1 cellular context compared by ENCODE assay signal in the genomic region with DNA sequence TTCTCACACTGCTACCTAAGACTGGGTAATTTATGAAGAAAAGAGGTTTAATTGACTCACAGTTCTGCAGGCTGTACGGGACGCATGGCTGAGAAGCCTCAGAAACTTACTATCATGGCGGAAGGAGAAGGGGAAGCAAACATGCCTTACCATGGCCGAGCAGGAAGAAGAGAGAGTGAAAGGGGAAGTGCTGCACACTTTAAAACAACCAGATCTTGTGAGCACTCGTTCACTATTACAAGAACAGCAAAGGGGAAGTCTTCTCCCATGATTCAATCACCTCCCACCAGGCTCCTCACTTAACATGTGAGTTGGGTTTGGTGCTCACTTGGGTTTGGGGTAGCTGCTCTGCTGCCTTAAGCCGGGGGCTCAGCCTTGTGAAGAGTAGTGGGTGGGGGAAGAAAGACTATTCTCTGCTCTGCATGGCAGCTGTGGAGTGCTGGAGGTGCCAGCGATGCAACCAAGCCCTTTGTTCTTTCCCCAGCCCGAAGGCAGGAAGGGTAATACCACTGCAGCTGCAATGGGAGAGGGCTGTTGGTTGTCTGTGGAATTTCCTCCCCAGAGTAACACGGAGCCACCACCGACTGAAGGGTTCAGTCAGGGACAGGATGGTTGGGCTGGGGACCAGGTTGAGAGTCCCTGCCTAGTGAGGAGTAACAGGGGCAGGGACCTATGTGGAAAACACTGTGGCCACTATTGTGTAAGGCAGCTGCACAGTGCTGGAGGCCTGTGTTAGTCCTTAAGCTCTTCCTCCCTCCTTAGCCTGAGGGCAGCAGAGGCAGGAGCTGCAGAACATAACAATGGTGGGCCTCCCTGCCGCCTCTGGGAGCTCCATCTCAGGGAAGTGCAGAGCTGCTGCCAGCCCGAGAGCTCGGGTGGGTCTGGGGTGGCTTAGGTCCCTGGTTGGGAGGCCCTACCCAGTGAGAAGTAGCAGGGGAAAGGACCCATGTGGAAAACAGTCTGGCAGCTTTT.
TF ChIP-seq lines count a peak whose summit lies in the region.

No MANE protein-coding gene starts in this region.

TF ChIP-seq in GM23338, 12 proteins besides CTCF, POLR2A, EP300 and RAD21 (continued from another document):
- TF ChIP-seq, protein P1, sequence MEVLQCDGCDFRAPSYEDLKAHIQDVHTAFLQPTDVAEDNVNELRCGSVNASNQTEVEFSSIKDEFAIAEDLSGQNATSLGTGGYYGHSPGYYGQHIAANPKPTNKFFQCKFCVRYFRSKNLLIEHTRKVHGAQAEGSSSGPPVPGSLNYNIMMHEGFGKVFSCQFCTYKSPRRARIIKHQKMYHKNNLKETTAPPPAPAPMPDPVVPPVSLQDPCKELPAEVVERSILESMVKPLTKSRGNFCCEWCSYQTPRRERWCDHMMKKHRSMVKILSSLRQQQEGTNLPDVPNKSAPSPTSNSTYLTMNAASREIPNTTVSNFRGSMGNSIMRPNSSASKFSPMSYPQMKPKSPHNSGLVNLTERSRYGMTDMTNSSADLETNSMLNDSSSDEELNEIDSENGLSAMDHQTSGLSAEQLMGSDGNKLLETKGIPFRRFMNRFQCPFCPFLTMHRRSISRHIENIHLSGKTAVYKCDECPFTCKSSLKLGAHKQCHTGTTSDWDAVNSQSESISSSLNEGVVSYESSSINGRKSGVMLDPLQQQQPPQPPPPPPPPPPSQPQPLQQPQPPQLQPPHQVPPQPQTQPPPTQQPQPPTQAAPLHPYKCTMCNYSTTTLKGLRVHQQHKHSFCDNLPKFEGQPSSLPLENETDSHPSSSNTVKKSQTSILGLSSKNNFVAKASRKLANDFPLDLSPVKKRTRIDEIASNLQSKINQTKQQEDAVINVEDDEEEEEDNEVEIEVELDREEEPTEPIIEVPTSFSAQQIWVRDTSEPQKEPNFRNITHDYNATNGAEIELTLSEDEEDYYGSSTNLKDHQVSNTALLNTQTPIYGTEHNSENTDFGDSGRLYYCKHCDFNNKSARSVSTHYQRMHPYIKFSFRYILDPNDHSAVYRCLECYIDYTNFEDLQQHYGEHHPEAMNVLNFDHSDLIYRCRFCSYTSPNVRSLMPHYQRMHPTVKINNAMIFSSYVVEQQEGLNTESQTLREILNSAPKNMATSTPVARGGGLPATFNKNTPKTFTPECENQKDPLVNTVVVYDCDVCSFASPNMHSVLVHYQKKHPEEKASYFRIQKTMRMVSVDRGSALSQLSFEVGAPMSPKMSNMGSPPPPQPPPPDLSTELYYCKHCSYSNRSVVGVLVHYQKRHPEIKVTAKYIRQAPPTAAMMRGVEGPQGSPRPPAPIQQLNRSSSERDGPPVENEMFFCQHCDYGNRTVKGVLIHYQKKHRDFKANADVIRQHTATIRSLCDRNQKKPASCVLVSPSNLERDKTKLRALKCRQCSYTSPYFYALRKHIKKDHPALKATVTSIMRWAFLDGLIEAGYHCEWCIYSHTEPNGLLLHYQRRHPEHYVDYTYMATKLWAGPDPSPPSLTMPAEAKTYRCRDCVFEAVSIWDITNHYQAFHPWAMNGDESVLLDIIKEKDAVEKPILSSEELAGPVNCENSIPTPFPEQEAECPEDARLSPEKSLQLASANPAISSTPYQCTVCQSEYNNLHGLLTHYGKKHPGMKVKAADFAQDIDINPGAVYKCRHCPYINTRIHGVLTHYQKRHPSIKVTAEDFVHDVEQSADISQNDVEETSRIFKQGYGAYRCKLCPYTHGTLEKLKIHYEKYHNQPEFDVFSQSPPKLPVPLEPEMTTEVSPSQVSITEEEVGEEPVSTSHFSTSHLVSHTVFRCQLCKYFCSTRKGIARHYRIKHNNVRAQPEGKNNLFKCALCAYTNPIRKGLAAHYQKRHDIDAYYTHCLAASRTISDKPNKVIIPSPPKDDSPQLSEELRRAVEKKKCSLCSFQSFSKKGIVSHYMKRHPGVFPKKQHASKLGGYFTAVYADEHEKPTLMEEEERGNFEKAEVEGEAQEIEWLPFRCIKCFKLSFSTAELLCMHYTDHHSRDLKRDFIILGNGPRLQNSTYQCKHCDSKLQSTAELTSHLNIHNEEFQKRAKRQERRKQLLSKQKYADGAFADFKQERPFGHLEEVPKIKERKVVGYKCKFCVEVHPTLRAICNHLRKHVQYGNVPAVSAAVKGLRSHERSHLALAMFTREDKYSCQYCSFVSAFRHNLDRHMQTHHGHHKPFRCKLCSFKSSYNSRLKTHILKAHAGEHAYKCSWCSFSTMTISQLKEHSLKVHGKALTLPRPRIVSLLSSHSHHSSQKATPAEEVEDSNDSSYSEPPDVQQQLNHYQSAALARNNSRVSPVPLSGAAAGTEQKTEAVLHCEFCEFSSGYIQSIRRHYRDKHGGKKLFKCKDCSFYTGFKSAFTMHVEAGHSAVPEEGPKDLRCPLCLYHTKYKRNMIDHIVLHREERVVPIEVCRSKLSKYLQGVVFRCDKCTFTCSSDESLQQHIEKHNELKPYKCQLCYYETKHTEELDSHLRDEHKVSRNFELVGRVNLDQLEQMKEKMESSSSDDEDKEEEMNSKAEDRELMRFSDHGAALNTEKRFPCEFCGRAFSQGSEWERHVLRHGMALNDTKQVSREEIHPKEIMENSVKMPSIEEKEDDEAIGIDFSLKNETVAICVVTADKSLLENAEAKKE (CRISPR knock-in tag; IDR thresholded peaks at IDR 0.05), result no peak
- TF ChIP-seq, protein P2, sequence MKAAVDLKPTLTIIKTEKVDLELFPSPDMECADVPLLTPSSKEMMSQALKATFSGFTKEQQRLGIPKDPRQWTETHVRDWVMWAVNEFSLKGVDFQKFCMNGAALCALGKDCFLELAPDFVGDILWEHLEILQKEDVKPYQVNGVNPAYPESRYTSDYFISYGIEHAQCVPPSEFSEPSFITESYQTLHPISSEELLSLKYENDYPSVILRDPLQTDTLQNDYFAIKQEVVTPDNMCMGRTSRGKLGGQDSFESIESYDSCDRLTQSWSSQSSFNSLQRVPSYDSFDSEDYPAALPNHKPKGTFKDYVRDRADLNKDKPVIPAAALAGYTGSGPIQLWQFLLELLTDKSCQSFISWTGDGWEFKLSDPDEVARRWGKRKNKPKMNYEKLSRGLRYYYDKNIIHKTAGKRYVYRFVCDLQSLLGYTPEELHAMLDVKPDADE (IDR thresholded peaks at IDR 0.05), result no peak
- no peak for TF ChIP-seq REST (IDR thresholded peaks at IDR 0.05; ENCODE audit: unreplicated experiment)
- TF ChIP-seq STAT1 (IDR thresholded peaks at IDR 0.05; ENCODE audit: unreplicated experiment), result no peak
- TF ChIP-seq JUNB (IDR thresholded peaks at IDR 0.05; ENCODE audit: unreplicated experiment), result no peak
